ENCODE assay signal across 23 cellular contexts in the genomic region with DNA sequence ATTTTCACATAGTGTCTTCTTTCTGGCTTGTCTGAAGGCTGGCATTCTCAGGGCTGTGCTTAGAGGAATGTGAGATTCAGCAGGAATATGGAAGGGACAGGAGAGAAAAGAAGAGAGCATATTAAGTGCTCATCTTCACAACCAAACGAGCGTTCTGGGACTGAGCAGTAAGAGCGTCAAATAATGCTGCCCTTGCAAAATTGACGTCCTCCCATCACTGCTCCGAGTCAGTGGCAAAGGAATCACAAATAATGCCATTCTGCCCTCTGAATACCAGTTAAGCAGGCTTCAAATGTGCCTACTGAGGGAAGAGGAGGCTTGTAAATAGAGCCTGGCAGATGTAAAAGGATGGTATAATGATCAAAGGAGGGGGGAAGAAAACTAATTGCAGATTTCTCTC.
DNase-seq lines count a peak whose midpoint lies in the region; ATAC-seq, FAIRE-seq and TF ChIP-seq lines count a peak whose summit lies in the region.
"Had no signal": no experiment of that assay in that cellular context is flagged by ENCODE, and none has a peak within 500 bp of the region (broad histone marks: within the 10 kb centered on the region; RNA-seq: fewer than 3 reads in every experiment).

No MANE protein-coding gene starts in this region.

- H3K4me1 Mint-ChIP-seq in neural progenitor cell, result no peaks in the 10 kb centered on the region
- H3K4me1 Mint-ChIP-seq: CD14-positive monocyte had no signal

- WGBS in HepG2 (ENCODE audit: low lambda C conversion rate), result 0% methylated on average over 5 of the region's 5 CpGs
- 84% methylated on average over 5 of the region's 5 CpGs for WGBS in right lobe of liver (ENCODE audit: insufficient coverage, low coverage, low lambda C conversion rate, missing lambda C conversion rate)
- WGBS in SK-N-SH (ENCODE audit: low lambda C conversion rate), result 61% methylated on average over 5 of the region's 5 CpGs

- no peak for TF ChIP-seq CTCF in HepG2 (CRISPR knock-in tag; IDR thresholded peaks at IDR 0.05)
- TF ChIP-seq CTCF in right lobe of liver (IDR thresholded peaks at IDR 0.05), result no peak
- no peak for TF ChIP-seq CTCF in bronchial epithelial cell (IDR thresholded peaks at IDR 0.05; ENCODE audit: insufficient read depth, low read length, severe bottlenecking)
- no peak for TF ChIP-seq CTCF in neural progenitor cell (IDR thresholded peaks at IDR 0.05)
- no peak for TF ChIP-seq CTCF in SK-N-SH (IDR thresholded peaks at IDR 0.05)
- TF ChIP-seq CTCF in foreskin fibroblast (IDR thresholded peaks at IDR 0.05; ENCODE audit: low read depth, low read length), result no peak

- POLR2A ChIA-PET in HepG2 (lab: Yijun Ruan, JAX), result no interaction called here
- POLR2A ChIA-PET in SK-N-SH (lab: Yijun Ruan, JAX), result no interaction called here

- no peak overlapping the region for H3K4me3 Mint-ChIP-seq in neural progenitor cell
- H3K4me3 Mint-ChIP-seq: CD14-positive monocyte; CD8-positive, alpha-beta T cell; HFFc6 had no signal

- no peaks in the 10 kb centered on the region for H3K27me3 ChIP-seq in HepG2 (ENCODE audit: control insufficient read depth in 1 of 2, insufficient read depth in 2 of 2, low read length in 2 of 2)
- H3K27me3 ChIP-seq in right lobe of liver, result no peaks in the 10 kb centered on the region
- H3K27me3 ChIP-seq in bronchial epithelial cell (ENCODE audit: control insufficient read depth, insufficient read depth, low read length), result no peaks in the 10 kb centered on the region
- H3K27me3 ChIP-seq in neural progenitor cell, result no peaks in the 10 kb centered on the region
- H3K27me3 ChIP-seq in SK-N-SH (ENCODE audit: insufficient read depth), result no peaks in the 10 kb centered on the region

- no peaks in the 10 kb centered on the region for H3K9me3 ChIP-seq in HepG2 (ENCODE audit: low read length)
- H3K9me3 ChIP-seq in right lobe of liver, result no peaks in the 10 kb centered on the region
- H3K9me3 ChIP-seq in neural progenitor cell (ENCODE audit: low read depth), result no peaks in the 10 kb centered on the region
- H3K9me3 ChIP-seq in SK-N-SH, result no peaks in the 10 kb centered on the region

- FAIRE-seq in HepG2 (lab: Jason Lieb, UNC), result no peak
- FAIRE-seq in bronchial epithelial cell (lab: Jason Lieb, UNC), result peak; percentile 73
- FAIRE-seq: D721Med, G401.6, GM12892, GM19239 had no signal

- TF ChIP-seq POLR2A in HepG2 (IDR thresholded peaks at IDR 0.05; ENCODE audit: insufficient read depth in 1 of 2, low read depth in 2 of 2, low read length in 2 of 2) (no peak), right lobe of liver (IDR thresholded peaks at IDR 0.05) (no peak)

- no peak for TF ChIP-seq EP300 in HepG2 (IDR thresholded peaks at IDR 0.05; ENCODE audit: low read depth in 2 of 2, low read length in 2 of 2)
- no peak for TF ChIP-seq EP300 in HepG2 (CRISPR knock-in tag; IDR thresholded peaks at IDR 0.05; ENCODE audit: borderline replicate concordance)
- no peak for TF ChIP-seq EP300 in SK-N-SH (IDR thresholded peaks at IDR 0.05; ENCODE audit: borderline replicate concordance in 1 of 2, low read depth in 1 of 2, low read length in 1 of 2)

- no peak overlapping the region for H3K27ac ChIP-seq in HepG2 (ENCODE audit: extremely low read length, insufficient read depth, low read length)
- no peak overlapping the region for H3K27ac ChIP-seq in right lobe of liver
- H3K27ac ChIP-seq in neural progenitor cell, result no peak overlapping the region
- H3K27ac ChIP-seq in SK-N-SH (ENCODE audit: low read depth in 2 of 2, low read length in 1 of 2), result no peak overlapping the region
- H3K27ac ChIP-seq: 22Rv1, HL-60 had no signal

- CTCF ChIA-PET in HepG2 (lab: Yijun Ruan, JAX; ENCODE audit: low intra/inter-chr PET ratio, low total read pairs), result no interaction called here
- CTCF ChIA-PET in SK-N-SH (lab: Yijun Ruan, JAX), result interaction anchor here (1.4 kb wide), 1 partner anchor 11 kb away, joined by 3 read pairs; no protein-coding TSS in a partner anchor

- no peaks in the 10 kb centered on the region for H3K4me1 ChIP-seq in HepG2 (ENCODE audit: insufficient read depth, low read length)
- peaks cover 0 to 9% (median under 1%) of the 10 kb centered on the region in 4 donors for H3K4me1 ChIP-seq in right lobe of liver
- H3K4me1 ChIP-seq in neural progenitor cell, result no peaks in the 10 kb centered on the region
- H3K4me1 ChIP-seq in SK-N-SH (ENCODE audit: control insufficient read depth in 1 of 2, insufficient read depth in 2 of 2, low read depth in 1 of 2, low read length in 1 of 2), result no peaks in the 10 kb centered on the region

- no peaks in the 10 kb centered on the region for H3K9me2 ChIP-seq in SK-N-SH

- H3K36me3 Mint-ChIP-seq in neural progenitor cell, result no peaks in the 10 kb centered on the region
- H3K36me3 Mint-ChIP-seq: CD14-positive monocyte; CD8-positive, alpha-beta T cell had no signal

- ATAC-seq in HepG2, result no peak
- no peak for ATAC-seq in right lobe of liver
- ATAC-seq: CD8-positive, alpha-beta T cell had no signal

- H3K36me3 ChIP-seq in HepG2 (replicated peaks in 1 of 2; ENCODE audit: control insufficient read depth in 1 of 2, insufficient read depth in 2 of 2, low read length in 2 of 2) (no peaks in the 10 kb centered on the region), right lobe of liver (no peaks in the 10 kb centered on the region), bronchial epithelial cell (ENCODE audit: control insufficient read depth, insufficient read depth, low read length) (no peaks in the 10 kb centered on the region), neural progenitor cell (no peaks in the 10 kb centered on the region), SK-N-SH (replicated peaks in 1 of 2; ENCODE audit: control insufficient read depth in 1 of 2, insufficient read depth in 2 of 2, low read length in 1 of 2) (no peaks in the 10 kb centered on the region)

- no peaks in the 10 kb centered on the region for H3K9me3 Mint-ChIP-seq in neural progenitor cell
- H3K9me3 Mint-ChIP-seq: CD8-positive, alpha-beta T cell; HFFc6 had no signal

- H3K79me2 ChIP-seq in HepG2 (ENCODE audit: insufficient read depth, low read length) (no peaks in the 10 kb centered on the region), neural progenitor cell (ENCODE audit: low read depth) (no peaks in the 10 kb centered on the region), SK-N-SH (ENCODE audit: insufficient read depth) (no peaks in the 10 kb centered on the region)

- no peaks in the 10 kb centered on the region for H3F3A ChIP-seq in neural progenitor cell (ENCODE audit: low read depth)
- H3F3A ChIP-seq in SK-N-SH (replicated peaks; ENCODE audit: insufficient read depth), result no peaks in the 10 kb centered on the region

- TF ChIP-seq RAD21 in HepG2 (CRISPR knock-in tag; IDR thresholded peaks at IDR 0.05) (no peak), SK-N-SH (IDR thresholded peaks at IDR 0.05; ENCODE audit: low read length) (no peak)

- H3K9ac ChIP-seq in HepG2 (ENCODE audit: insufficient read depth, low read depth, low read length), result no peak overlapping the region
- no peak overlapping the region for H3K9ac ChIP-seq in neural progenitor cell
- H3K9ac ChIP-seq in SK-N-SH, result no peak overlapping the region

- H4K20me1 ChIP-seq in HepG2 (ENCODE audit: insufficient read depth, low read length), result no peaks in the 10 kb centered on the region
- H4K20me1 ChIP-seq in neural progenitor cell (ENCODE audit: low read depth), result no peaks in the 10 kb centered on the region
- no peaks in the 10 kb centered on the region for H4K20me1 ChIP-seq in SK-N-SH (ENCODE audit: insufficient read depth)

- in situ Hi-C loops in HepG2 (cut with HindIII; ENCODE audit: extremely low pct_ligation_motif_present, low pct_unique_long_range_greater_than_20kb), result no loop called here

- peaks cover 2% of the 10 kb centered on the region for H3K27me3 Mint-ChIP-seq in neural progenitor cell (ENCODE audit: insufficient read depth, low read depth)

- H3K4me3 ChIP-seq in HepG2 (replicated peaks in 1 of 3; ENCODE audit: insufficient read depth in 1 of 3, low read depth in 2 of 3, low read length in 3 of 3) (no peak overlapping the region), right lobe of liver (no peak overlapping the region), bronchial epithelial cell (ENCODE audit: low read depth, low read length) (no peak overlapping the region), neural progenitor cell (no peak overlapping the region), SK-N-SH (ENCODE audit: low read depth in 2 of 2, low read length in 1 of 2) (no peak overlapping the region), foreskin fibroblast (ENCODE audit: low read depth in 1 of 2, low read length in 2 of 2) (no peak overlapping the region)

- peak overlapping the region; percentile 38 for H3K27ac Mint-ChIP-seq in neural progenitor cell
- H3K27ac Mint-ChIP-seq: CD14-positive monocyte; CD8-positive, alpha-beta T cell; HFFc6 had no signal

- H3K4me2 ChIP-seq in HepG2 (ENCODE audit: low read depth, low read length) (no peak overlapping the region), neural progenitor cell (no peak overlapping the region), SK-N-SH (no peak overlapping the region)

- BruUV-seq in HepG2 (replicated peaks; lab: Mats Ljungman, UMichigan), result no TSS peak

- intact Hi-C loops in HepG2 (cut with micrococcal nuclease; ENCODE audit: unreplicated experiment) (no loop called here), right lobe of liver (cut with DNase I) (no loop called here)

- H2AFZ ChIP-seq in HepG2 (ENCODE audit: low read length) (no peak overlapping the region), neural progenitor cell (replicated peaks) (no peak overlapping the region), SK-N-SH (ENCODE audit: low read depth) (no peak overlapping the region)

- DNase-seq in HepG2 (ENCODE audit: low spot score) (no peak), right lobe of liver (no peak), bronchial epithelial cell (ENCODE audit: low read depth) (no peak), neural progenitor cell (ENCODE audit: low spot score) (no peak), SK-N-SH (no peak), cortex of kidney (lab: John Stamatoyannopoulos, UW) (no peak), foreskin fibroblast (no peak), NCI-H774 (lab: John Stamatoyannopoulos, UW) (no peak)
- DNase-seq: AML-193; CD8-positive, alpha-beta T cell; COR-L47; DMS153; DMS79 treated with DMSO at 0.1 percent for 48 hours; EL; HCEC 1CT; HFFc6 had no signal

TF ChIP-seq in HepG2, 621 proteins besides CTCF, POLR2A, EP300 and RAD21 (continues in another document):
- TF ChIP-seq MAFF (IDR thresholded peaks at IDR 0.05; ENCODE audit: low read depth, low read length) (peak; percentile 89), SNAPC2 (CRISPR knock-in tag; IDR thresholded peaks at IDR 0.05) (no peak), ZNF878 (CRISPR knock-in tag; IDR thresholded peaks at IDR 0.05) (no peak), ZNF772 (CRISPR knock-in tag; IDR thresholded peaks at IDR 0.05) (no peak), ATF7 (IDR thresholded peaks at IDR 0.05) (no peak), ATF7 (CRISPR knock-in tag; IDR thresholded peaks at IDR 0.05) (no peak)

TF ChIP-seq in SK-N-SH, 30 proteins besides CTCF, POLR2A, EP300 and RAD21:
- TF ChIP-seq TEAD4 (IDR thresholded peaks at IDR 0.05; ENCODE audit: borderline replicate concordance, insufficient read depth), result no peak
- TF ChIP-seq JUND (IDR thresholded peaks at IDR 0.05), result no peak
- no peak for TF ChIP-seq EZH2phosphoT487 (IDR thresholded peaks at IDR 0.05; ENCODE audit: borderline replicate concordance, low read depth)
- TF ChIP-seq RXRA (IDR thresholded peaks at IDR 0.05; ENCODE audit: borderline replicate concordance, low read depth), result no peak
TF ChIP-seq in SK-N-SH: peak in this region for 0.
